11 cellular contexts compared by ENCODE assay signal in the genomic region with DNA sequence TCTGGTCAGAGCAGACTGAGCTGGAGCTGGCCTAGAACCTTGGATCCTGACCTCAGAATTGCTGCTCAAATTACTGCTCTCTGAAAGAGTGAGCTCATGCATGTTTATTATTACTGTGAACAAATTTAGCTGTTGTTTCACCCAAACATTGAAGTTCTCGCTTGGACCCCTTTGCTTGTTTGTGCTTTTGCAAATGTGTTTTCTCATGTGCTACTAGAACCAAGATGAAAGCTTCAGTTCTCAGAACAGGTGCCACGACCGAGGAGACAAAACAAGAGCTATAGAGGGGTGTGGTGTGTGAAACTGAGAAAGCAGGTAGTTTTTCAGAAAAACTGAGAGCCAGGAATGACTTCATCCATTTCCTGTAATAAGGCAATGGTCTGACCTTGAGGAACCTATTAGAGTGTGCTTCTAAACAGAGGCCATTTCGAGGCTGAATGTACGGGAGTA. TPM values are rescaled to one million over a fixed set of nuclear protein-coding genes. Genes with fewer than 3 reads are reported as not detected.
DNase-seq lines count a peak whose midpoint lies in the region; ATAC-seq and TF ChIP-seq lines count a peak whose summit lies in the region.
"Had no signal": no experiment of that assay in that cellular context is flagged by ENCODE, and none has a peak within 500 bp of the region (broad histone marks: within the 10 kb centered on the region; RNA-seq: fewer than 3 reads in every experiment).

No MANE protein-coding gene starts in this region.

- TF ChIP-seq CTCF in esophagus muscularis mucosa (IDR thresholded peaks at IDR 0.05): no peak

- intact Hi-C loops in esophagus muscularis mucosa (cut with DNase I): no loop called here

- 61% methylated on average over 5 of the region's 5 CpGs for WGBS in esophagus muscularis mucosa

- peak overlapping the region in 2 of 4 donors; percentile 28 to 38 for H3K27ac ChIP-seq in esophagus muscularis mucosa (replicated peaks in 1 of 4)
- H3K27ac ChIP-seq: SK-N-MC had no signal

- DNase-seq in M059J (ENCODE audit: low read depth) (peak; percentile 5), esophagus muscularis mucosa (ENCODE audit: extremely low spot score) (no peak), NCI-H345 (lab: John Stamatoyannopoulos, UW) (no peak), D341Med (ENCODE audit: low spot score) (no peak)
- DNase-seq in stimulated activated CD4-positive, alpha-beta T cell treated with anti-CD3 and anti-CD28 coated beads, Interleukin-1b, Interleukin-23, amount 100 ng/mL, for 48 hours: peak; percentile 41
- no peak for DNase-seq in central memory CD4-positive, alpha-beta T cell
- DNase-seq: cortex of kidney, HFFc6 had no signal

- no peaks in the 10 kb centered on the region for H3K4me1 ChIP-seq in esophagus muscularis mucosa

- no peaks in the 10 kb centered on the region for H3K36me3 ChIP-seq in esophagus muscularis mucosa

- ATAC-seq in GM19025 (IDR thresholded peaks at IDR 0.05; ENCODE audit: low read depth, unreplicated experiment) (peak; percentile 92), HG02588 (IDR thresholded peaks at IDR 0.05; ENCODE audit: unreplicated experiment) (peak; percentile 97)

- H3K4me3 ChIP-seq in esophagus muscularis mucosa: no peak overlapping the region
- H3K4me3 ChIP-seq: SK-N-MC had no signal

- no peaks in the 10 kb centered on the region for H3K9me3 ChIP-seq in esophagus muscularis mucosa

- no peaks in the 10 kb centered on the region for H3K27me3 ChIP-seq in esophagus muscularis mucosa

- TF ChIP-seq POLR2A in esophagus muscularis mucosa (IDR thresholded peaks at IDR 0.05; ENCODE audit: low read depth): no peak

- no peak for TF ChIP-seq EP300 in esophagus muscularis mucosa (IDR thresholded peaks at IDR 0.05)

RNA-seq across cellular contexts. Expression of gene ESR1, which starts 50.0 kb away (rescaled TPM):
- 0.07 TPM in 1 of 2 replicates, not detected in the other for total RNA-seq in M059J (2014; rRNA removed; shearing (Covaris generic))
- 1 to 10 TPM in 2 of 4 donors, under 1 TPM in 2; 0.83 to 1.8 (median 1.3) TPM for total RNA-seq in esophagus muscularis mucosa

Comparison
In these comparisons a context has a peak if more than half of its experiments do, and no peak if none do; other contexts are left out.
1. DNase-seq: peak in M059J (single experiment) and stimulated activated CD4-positive, alpha-beta T cell treated with anti-CD3 and anti-CD28 coated beads, Interleukin-1b, Interleukin-23, amount 100 ng/mL, for 48 hours (single experiment); none in esophagus muscularis mucosa (single experiment), NCI-H345 (single experiment), D341Med (single experiment) and central memory CD4-positive, alpha-beta T cell (single experiment).